In genomic region chr5:101306391-101307137, GRCh38 we compare ENCODE assay signal across 14 cellular contexts.
DNase-seq lines count a peak whose midpoint lies in the region; ATAC-seq, FAIRE-seq and TF ChIP-seq lines count a peak whose summit lies in the region.
"Had no signal": no experiment of that assay in that cellular context is flagged by ENCODE, and none has a peak within 500 bp of the region (broad histone marks: within the 10 kb centered on the region; RNA-seq: fewer than 3 reads in every experiment).

No MANE protein-coding gene starts in this region.

- no peak overlapping the region for H3K4me3 ChIP-seq in KMS-11 (IDR thresholded peaks at IDR 0.05; ENCODE audit: insufficient read depth, low read depth, low read length)
- H3K4me3 ChIP-seq in K562: no peak overlapping the region
- H3K4me3 ChIP-seq: coronary artery, skin epidermis had no signal

- H4K20me1 ChIP-seq in KMS-11 (ENCODE audit: insufficient read depth) (no peaks in the 10 kb centered on the region), K562 (replicated peaks; ENCODE audit: control insufficient read depth, insufficient read depth, low read length) (no peaks in the 10 kb centered on the region)

- WGBS in K562 (ENCODE audit: insufficient coverage, low coverage, missing lambda C conversion rate): 0% methylated on average over 5 of the region's 5 CpGs

- TF ChIP-seq EP300 in K562 (IDR thresholded peaks at IDR 0.05; ENCODE audit: low read length): no peak

- H3K79me2 ChIP-seq in KMS-11 (ENCODE audit: insufficient read depth, low read depth): no peaks in the 10 kb centered on the region
- H3K79me2 ChIP-seq in K562 (ENCODE audit: control insufficient read depth, insufficient read depth, low read length): no peaks in the 10 kb centered on the region

- H3K4me2 ChIP-seq in KMS-11 (peak overlapping the region; percentile 5; the same call in 1 of the 2 replicates), K562 (ENCODE audit: insufficient read depth, low read length) (no peak overlapping the region)

- H3K27me3 ChIP-seq in KMS-11 (ENCODE audit: insufficient read depth, low read depth) (no peaks in the 10 kb centered on the region), K562 (ENCODE audit: control insufficient read depth in 2 of 2, insufficient read depth in 2 of 2, low read length in 2 of 2) (no peaks in the 10 kb centered on the region)

- no TSS peak for BruUV-seq in K562 (replicated peaks; lab: Mats Ljungman, UMichigan)

- intact Hi-C loops in K562 (cut with micrococcal nuclease): no loop called here

- H3K36me3 ChIP-seq in KMS-11 (ENCODE audit: insufficient read depth) (no peaks in the 10 kb centered on the region), K562 (ENCODE audit: control insufficient read depth, insufficient read depth, low read length) (no peaks in the 10 kb centered on the region)

- no peak for FAIRE-seq in K562 (lab: Jason Lieb, UNC)
- FAIRE-seq in GM19239 (lab: Jason Lieb, UNC): no peak
- FAIRE-seq: kidney had no signal

- H2AFZ ChIP-seq in KMS-11 (ENCODE audit: low read depth) (no peak overlapping the region), K562 (ENCODE audit: low read depth, low read length) (no peak overlapping the region)

- no peak for TF ChIP-seq CTCF in KMS-11 (conservative IDR thresholded peaks at IDR 0.05; ENCODE audit: low read depth, low read length)
- TF ChIP-seq CTCF in K562 (IDR thresholded peaks at IDR 0.05 in 2 of 3, conservative IDR thresholded peaks at IDR 0.05 in 1 of 3; ENCODE audit: insufficient read depth in 2 of 3, low read depth in 1 of 3, low read length in 3 of 3): no peak

- H3K9ac ChIP-seq in KMS-11: no peak overlapping the region
- H3K9ac ChIP-seq in K562 (ENCODE audit: insufficient read depth in 1 of 2, low read depth in 2 of 2, low read length in 2 of 2): no peak overlapping the region

- POLR2A ChIA-PET in K562 (lab: Yijun Ruan, JAX): no interaction called here

- no peaks in the 10 kb centered on the region; the same call in 1 of the 2 replicates for H3K9me3 ChIP-seq in K562 (replicated peaks; ENCODE audit: control insufficient read depth, insufficient read depth, low read depth, low read length)

- no peak for TF ChIP-seq POLR2A in K562 (conservative IDR thresholded peaks at IDR 0.05)

- no peaks in the 10 kb centered on the region for H3K9me1 ChIP-seq in K562 (ENCODE audit: control insufficient read depth, insufficient read depth, low read length)

- ATAC-seq in K562 (no peak), HG03342 (IDR thresholded peaks at IDR 0.05; ENCODE audit: unreplicated experiment) (no peak)
- ATAC-seq: natural killer cell had no signal

- peaks cover 12% of the 10 kb centered on the region for H3K4me1 ChIP-seq in KMS-11 (ENCODE audit: low read depth, poor library complexity, severe bottlenecking)
- no peaks in the 10 kb centered on the region for H3K4me1 ChIP-seq in K562 (replicated peaks in 1 of 2; ENCODE audit: control insufficient read depth in 2 of 2, insufficient read depth in 2 of 2, low read length in 2 of 2)

- no peak for TF ChIP-seq RAD21 in K562 (CRISPR knock-in tag; conservative IDR thresholded peaks at IDR 0.05 in 1 of 2, IDR thresholded peaks at IDR 0.05 in 1 of 2)

- H3K27ac ChIP-seq in KMS-11 (peak overlapping the region; percentile 31; the same call in 1 of the 2 replicates), K562 (ENCODE audit: extremely low read depth, low read depth, low read length) (no peak overlapping the region)
- H3K27ac ChIP-seq: coronary artery, skin epidermis had no signal

- DNase-seq in ACHN: peak; percentile 12
- peak; percentile 67 for DNase-seq in NCI-H345 (lab: John Stamatoyannopoulos, UW)
- DNase-seq in K562 (ENCODE audit: extremely low read depth in 1 of 4, low spot score in 3 of 4): no peak
- no peak for DNase-seq in AG20443 (ENCODE audit: low spot score)
- no peak for DNase-seq in epidermal melanocyte (ENCODE audit: insufficient read length, low spot score)
- DNase-seq in GM19239 (ENCODE audit: insufficient read length, low spot score): no peak
- DNase-seq: activated CD8-positive, alpha-beta memory T cell treated with anti-CD3 and anti-CD28 coated beads for 24 hours; activated naive CD8-positive, alpha-beta T cell treated with anti-CD3 and anti-CD28 coated beads for 36 hours; kidney; natural killer cell had no signal

- in situ Hi-C loops in ACHN (cut with HindIII; ENCODE audit: low pct_ligation_motif_present, low pct_unique_long_range_greater_than_20kb, low sequenced_read_pairs) (no loop called here), K562 (cut with MboI) (no loop called here)

- CTCF ChIA-PET in K562 (lab: Yijun Ruan, JAX; ENCODE audit: low intra/inter-chr PET ratio): no interaction called here

TF ChIP-seq in K562, 482 proteins besides CTCF, POLR2A, EP300 and RAD21:
- 0 out of 2 replicates have a peak, but pooled peaks have one; percentile 25 for TF ChIP-seq ZNF316 (IDR thresholded peaks at IDR 0.05)
- no peak for TF ChIP-seq FUS (optimal IDR thresholded peaks at IDR 0.05; ENCODE audit: low read depth, low read length)
- TF ChIP-seq C11orf30 (IDR thresholded peaks at IDR 0.05; ENCODE audit: low read depth): peak; percentile 12; the same call in 1 of the 2 replicates

Comparison
In these comparisons a context has a peak if more than half of its experiments do, and no peak if none do; other contexts are left out.
1. DNase-seq: peak in ACHN (single experiment) and NCI-H345 (single experiment); none in K562 (0 of 4), AG20443 (single experiment), epidermal melanocyte (single experiment) and GM19239 (single experiment).